Comparison of ENCODE assay signal across 8 cellular contexts in the genomic region with DNA sequence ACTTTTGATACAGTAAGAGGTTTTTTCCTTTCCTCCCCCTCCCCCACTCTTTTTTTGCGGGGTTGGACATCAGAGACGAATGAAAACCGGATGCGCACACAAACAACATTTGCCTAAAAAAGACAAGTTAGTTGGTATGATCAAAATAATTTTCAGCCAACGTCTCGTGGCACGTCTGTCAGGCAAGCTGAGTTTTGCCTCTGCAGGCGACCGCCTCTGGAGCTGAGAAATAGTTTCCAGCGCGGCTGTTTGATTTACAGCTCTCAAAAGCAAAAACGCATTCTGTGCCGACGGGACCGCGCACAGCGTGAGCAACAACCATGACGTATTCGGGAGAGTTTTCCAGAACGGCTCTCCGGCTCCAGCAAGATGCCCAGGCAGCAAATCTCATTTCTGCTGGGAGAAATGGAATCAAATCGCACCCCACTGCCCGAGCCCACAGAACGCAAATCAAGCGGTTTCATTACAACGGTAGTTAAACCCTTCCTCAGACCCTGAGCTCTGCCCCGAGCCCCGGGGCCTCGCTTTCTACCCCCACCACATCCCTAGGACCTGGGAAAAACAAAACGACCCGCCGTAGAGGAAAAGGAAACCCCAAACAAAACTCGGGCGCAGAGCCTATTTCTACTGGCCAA. TPM values are rescaled to one million over a fixed set of nuclear protein-coding genes. Genes with fewer than 3 reads are reported as not detected.
DNase-seq lines count a peak whose midpoint lies in the region; ATAC-seq, FAIRE-seq and TF ChIP-seq lines count a peak whose summit lies in the region.

No MANE protein-coding gene starts in this region.

- H4K20me1 ChIP-seq in GM12878 (ENCODE audit: control insufficient read depth, insufficient read depth): no peaks in the 10 kb centered on the region
- H4K20me1 ChIP-seq in smooth muscle cell (ENCODE audit: low read depth): no peaks in the 10 kb centered on the region

- CTCF ChIA-PET in BJ (lab: Yijun Ruan, JAX): interaction anchor here (1.6 kb wide), 1 partner anchor 10 kb away, joined by 3 read pairs; no protein-coding TSS in a partner anchor
- CTCF ChIA-PET in GM12878 (lab: Yijun Ruan, JAX): interaction anchor here (0.8 to 2.9 kb wide), 4 partner anchors 14 to 377 kb away, joined by 4 to 17 read pairs (median 7); a partner anchor contains a TSS

- TF ChIP-seq CTCF in BJ (IDR thresholded peaks at IDR 0.05; ENCODE audit: insufficient read depth, low read depth, low read length) (no peak), GM12878 (IDR thresholded peaks at IDR 0.05 in 2 of 3, conservative IDR thresholded peaks at IDR 0.05 in 1 of 3; ENCODE audit: control insufficient read depth in 2 of 3, extremely low read depth in 1 of 3, insufficient read depth in 1 of 3, low read depth in 3 of 3, low read length in 3 of 3) (no peak), smooth muscle cell (IDR thresholded peaks at IDR 0.05; ENCODE audit: borderline replicate concordance, insufficient read depth, poor library complexity, severe bottlenecking) (no peak)

- SMC1A ChIA-PET in GM12878 (lab: Charles Lee; ENCODE audit: uncharacterized antibody, unreplicated experiment): interaction anchor here (2.1 kb wide), 1 partner anchor 13 kb away, joined by 9 read pairs; no protein-coding TSS in a partner anchor

- H3K79me2 ChIP-seq in GM12878 (ENCODE audit: control insufficient read depth, insufficient read depth, low read length): no peaks in the 10 kb centered on the region; the same call in none of the 2 replicates
- no peaks in the 10 kb centered on the region for H3K79me2 ChIP-seq in smooth muscle cell (ENCODE audit: low read depth)

- TSS peak; percentile 94 for BruUV-seq in GM12878 (replicated peaks; lab: Mats Ljungman, UMichigan)

- H3K9me3 ChIP-seq in GM12878 (replicated peaks; ENCODE audit: control insufficient read depth, insufficient read depth, low read length): no peaks in the 10 kb centered on the region
- no peaks in the 10 kb centered on the region for H3K9me3 ChIP-seq in iPS-20b (ENCODE audit: insufficient read depth, low read depth, low read length)
- no peaks in the 10 kb centered on the region for H3K9me3 ChIP-seq in smooth muscle cell (replicated peaks; ENCODE audit: low read depth)

- RAD21 ChIA-PET in GM12878 (lab: Charles Lee; ENCODE audit: unreplicated experiment): interaction anchor here (0.6 to 1.0 kb wide), 2 partner anchors 17 to 270 kb away, joined by 3 to 4 read pairs; no protein-coding TSS in a partner anchor

- TF ChIP-seq RAD21 in GM12878 (IDR thresholded peaks at IDR 0.05; ENCODE audit: insufficient read depth, low read depth, low read length): no peak

- H3K4me1 ChIP-seq in GM12878 (ENCODE audit: control insufficient read depth, insufficient read depth, low read length): peaks cover 7% of the 10 kb centered on the region
- peaks cover 12% of the 10 kb centered on the region; the same call in 1 of the 2 replicates for H3K4me1 ChIP-seq in iPS-20b (ENCODE audit: insufficient read depth, low read length)
- H3K4me1 ChIP-seq in smooth muscle cell (ENCODE audit: low read depth): peaks cover 12% of the 10 kb centered on the region

- peaks cover 15% of the 10 kb centered on the region for H3F3A ChIP-seq in smooth muscle cell (ENCODE audit: low read depth)

- no peak; the same call in 1 of the 2 replicates for TF ChIP-seq POLR2A in GM12878 (IDR thresholded peaks at IDR 0.05; ENCODE audit: low read depth, low read length)

- FAIRE-seq in GM12878 (lab: Jason Lieb, UNC): peak; percentile 23

- H2AFZ ChIP-seq in GM12878 (ENCODE audit: control insufficient read depth, low read depth, low read length): peak overlapping the region; percentile 86
- peak overlapping the region; percentile 81 for H2AFZ ChIP-seq in smooth muscle cell (ENCODE audit: low read depth)

- intact Hi-C loops in GM12878 (cut with micrococcal nuclease; ENCODE audit: unreplicated experiment): loop anchor here (1.0 to 5.0 kb wide), 4 partner anchors 14 to 428 kb away; a partner anchor contains a TSS

- H3K9ac ChIP-seq in GM12878 (ENCODE audit: control insufficient read depth, insufficient read depth, low read length) (peak overlapping the region; percentile 100), iPS-20b (ENCODE audit: low read depth, low read length) (peak overlapping the region; percentile 86), smooth muscle cell (ENCODE audit: low read depth) (peak overlapping the region; percentile 100)

- no peak for TF ChIP-seq EP300 in GM12878 (IDR thresholded peaks at IDR 0.05; ENCODE audit: borderline replicate concordance in 1 of 2, control insufficient read depth in 1 of 2, low read depth in 2 of 2, low read length in 2 of 2)

- in situ Hi-C loops in GM12878 (cut with MboI): loop anchor here (25.0 kb wide), 1 partner anchor 1130 kb away; a partner anchor contains a TSS

- no peak for DNase-seq in BJ (ENCODE audit: low read depth)
- peak; percentile 82 for DNase-seq in KG1 (lab: John Stamatoyannopoulos, UW)
- peak; percentile 82 for DNase-seq in SW480 (ENCODE audit: low spot score)
- DNase-seq in GM12878 (ENCODE audit: low read depth, low spot score): no peak
- DNase-seq in smooth muscle cell (lab: John Stamatoyannopoulos, UW; ENCODE audit: unreplicated experiment): no peak
- DNase-seq in cortex of kidney (lab: John Stamatoyannopoulos, UW): no peak

- H3K4me2 ChIP-seq in GM12878 (ENCODE audit: control insufficient read depth, insufficient read depth) (peak overlapping the region; percentile 99), smooth muscle cell (peak overlapping the region; percentile 90)

- H3K36me3 ChIP-seq in BJ (ENCODE audit: control insufficient read depth, insufficient read depth, low read length) (no peaks in the 10 kb centered on the region), GM12878 (ENCODE audit: control insufficient read depth in 2 of 2, insufficient read depth in 2 of 2, low read length in 1 of 2) (no peaks in the 10 kb centered on the region), iPS-20b (ENCODE audit: insufficient read depth, low read depth, low read length) (no peaks in the 10 kb centered on the region), smooth muscle cell (ENCODE audit: low read depth) (no peaks in the 10 kb centered on the region)

- H3K4me3 ChIP-seq in BJ (ENCODE audit: low read depth, low read length) (peak overlapping the region; percentile 51), GM12878 (peak overlapping the region; percentile 82), iPS-20b (ENCODE audit: low read length) (peak overlapping the region; percentile 77), smooth muscle cell (peak overlapping the region; percentile 68)

- POLR2A ChIA-PET in BJ (lab: Charles Lee) (interaction anchor here (0.7 kb wide), 1 partner anchor 27 kb away, joined by 3 read pairs; no protein-coding TSS in a partner anchor), GM12878 (lab: Charles Lee) (interaction anchor here (0.6 to 5.8 kb wide), 2 partner anchors 13 to 81 kb away, joined by 3 to 43 read pairs; a partner anchor contains a TSS)

- peak overlapping the region; percentile 98 for H3K27ac ChIP-seq in GM12878 (ENCODE audit: control insufficient read depth, insufficient read depth)
- peak overlapping the region; percentile 44 for H3K27ac ChIP-seq in iPS-20b (ENCODE audit: low read length)
- peak overlapping the region; percentile 100 for H3K27ac ChIP-seq in smooth muscle cell (ENCODE audit: low read depth)

- 3% methylated on average over 33 of the region's 34 CpGs for WGBS in GM12878 (ENCODE audit: insufficient coverage, insufficient replicate concordance, low lambda C conversion rate, missing lambda C conversion rate)
- WGBS in smooth muscle cell (ENCODE audit: low lambda C conversion rate): 1% methylated on average over 34 of the region's 34 CpGs

- ATAC-seq in GM19455 (IDR thresholded peaks at IDR 0.05; ENCODE audit: unreplicated experiment) (peak; percentile 7), GM12878 (peak; percentile 25)

- no peaks in the 10 kb centered on the region for H3K27me3 ChIP-seq in BJ (ENCODE audit: control insufficient read depth, insufficient read depth, low read length)
- H3K27me3 ChIP-seq in GM12878 (replicated peaks in 1 of 2; ENCODE audit: control insufficient read depth in 2 of 2, insufficient read depth in 2 of 2, low read length in 1 of 2): no peaks in the 10 kb centered on the region
- peaks cover 18% of the 10 kb centered on the region for H3K27me3 ChIP-seq in iPS-20b (ENCODE audit: insufficient read depth, low read length)
- no peaks in the 10 kb centered on the region for H3K27me3 ChIP-seq in smooth muscle cell (ENCODE audit: low read depth)

RNA-seq across cellular contexts. Expression of a gene that starts 14.2 kb away (rescaled TPM):
- 251 and 376 TPM in 2 replicates for polyA plus RNA-seq in BJ (2011; rRNA removed)
- 194 and 240 TPM in 2 replicates for polyA minus RNA-seq in BJ (2011; rRNA and poly(A)+ RNA removed)
- 75.0 and 87.9 TPM in 2 replicates for total RNA-seq in GM12878 (2013; cell fraction: nucleolus; rRNA removed)
- total RNA-seq in GM12878 (2014; rRNA removed): 385 and 467 TPM in 2 replicates
- total RNA-seq in GM12878 (2014; rRNA removed; fragmentation: Illumina TruSeq; extraction: Trizol): 192 and 197 TPM in 2 replicates
- 246 and 249 TPM in 2 replicates for total RNA-seq in GM12878 (2021)
- polyA plus RNA-seq in GM12878 (2011; ENCODE audit: low read depth): 106 TPM
- 219 and 309 TPM in 2 replicates for polyA plus RNA-seq in GM12878 (2011; rRNA removed)
- polyA plus RNA-seq in GM12878 (2011; cell fraction: cytosol; rRNA removed): 145 and 195 TPM in 2 replicates
- 159 and 182 TPM in 2 replicates for polyA plus RNA-seq in GM12878 (2011; cell fraction: nucleus; rRNA removed)
- 147 and 161 TPM in 2 replicates for polyA plus RNA-seq in GM12878 (2012)
- 420 and 491 TPM in 2 replicates for polyA plus RNA-seq in GM12878 (2014; fragmentation: Illumina TruSeq; extraction: Trizol)
- polyA plus RNA-seq in GM12878 (2014; fragmentation: Nextera tagmentation; extraction: Ambion mirVana): 100 to 1,000 TPM; 110 to 175 TPM
- 273 and 290 TPM in 2 replicates for polyA plus RNA-seq in GM12878 (2014; rRNA removed)
- polyA plus RNA-seq in GM12878 (2016; fragmentation: Nextera tagmentation; extraction: Ambion mirVana): 100 to 1,000 TPM; 679 to 729 TPM
- polyA minus RNA-seq in GM12878 (2011; rRNA and poly(A)+ RNA removed): 122 and 209 TPM in 2 replicates
- polyA minus RNA-seq in GM12878 (2011; cell fraction: cytosol; rRNA and poly(A)+ RNA removed): 88.7 and 91.4 TPM in 2 replicates
- polyA minus RNA-seq in GM12878 (2011; cell fraction: nucleus; rRNA and poly(A)+ RNA removed): 101 and 180 TPM in 2 replicates
- 289 and 302 TPM in 2 replicates for total RNA-seq in smooth muscle cell
- polyA plus RNA-seq in smooth muscle cell: 545 and 597 TPM in 2 replicates

RNA-seq across cellular contexts. Expression of a gene that starts 50.9 kb away (rescaled TPM):
- polyA plus RNA-seq in BJ (2011; rRNA removed) (8.8 and 9.2 TPM in 2 replicates), GM12878 (2011; rRNA removed) (10.6 and 10.9 TPM in 2 replicates), GM12878 (2014; fragmentation: Illumina TruSeq; extraction: Trizol) (10.6 and 11.9 TPM in 2 replicates), GM12878 (2014; fragmentation: Nextera tagmentation; extraction: Ambion mirVana) (1 to 10 TPM; 8.3 to 8.4 TPM), GM12878 (2014; rRNA removed) (13.5 and 13.9 TPM in 2 replicates), GM12878 (2016; fragmentation: Nextera tagmentation; extraction: Ambion mirVana) (10 to 100 TPM; 14.7 to 15.2 TPM), smooth muscle cell (9.9 and 17.5 TPM in 2 replicates)
- 9.2 and 12.6 TPM in 2 replicates for polyA minus RNA-seq in BJ (2011; rRNA and poly(A)+ RNA removed)
- total RNA-seq in GM12878 (2013; cell fraction: nucleolus; rRNA removed): 36.9 and 41.7 TPM in 2 replicates
- total RNA-seq in GM12878 (2014; rRNA removed) (14.3 and 14.8 TPM in 2 replicates), GM12878 (2014; rRNA removed; fragmentation: Illumina TruSeq; extraction: Trizol) (13.6 and 13.9 TPM in 2 replicates), GM12878 (2021) (21.0 and 21.3 TPM in 2 replicates), smooth muscle cell (7.5 and 8.0 TPM in 2 replicates)
- polyA plus RNA-seq in GM12878 (2011; ENCODE audit: low read depth): 7.6 TPM
- 6.8 and 9.2 TPM in 2 replicates for polyA plus RNA-seq in GM12878 (2011; cell fraction: cytosol; rRNA removed)
- 15.6 and 18.8 TPM in 2 replicates for polyA plus RNA-seq in GM12878 (2011; cell fraction: nucleus; rRNA removed)
- 5.6 and 8.7 TPM in 2 replicates for polyA plus RNA-seq in GM12878 (2012)
- polyA minus RNA-seq in GM12878 (2011; rRNA and poly(A)+ RNA removed): 14.6 and 17.6 TPM in 2 replicates
- 4.9 and 5.8 TPM in 2 replicates for polyA minus RNA-seq in GM12878 (2011; cell fraction: cytosol; rRNA and poly(A)+ RNA removed)
- 10.9 and 21.0 TPM in 2 replicates for polyA minus RNA-seq in GM12878 (2011; cell fraction: nucleus; rRNA and poly(A)+ RNA removed)

Comparison
In these comparisons a context has a peak if more than half of its experiments do, and no peak if none do; other contexts are left out.
1. DNase-seq: peak in KG1 (single experiment) and SW480 (single experiment); none in BJ (single experiment), GM12878 (single experiment), smooth muscle cell (single experiment) and cortex of kidney (single experiment).
2. H3K27ac ChIP-seq: peak in every context shown above with its lines; median percentile 100 in smooth muscle cell; 98 in GM12878; 44 in iPS-20b.
3. Peak in every context shown above with its lines, with median percentiles within 50 percentile points of each other: H3K4me3 ChIP-seq and H3K9ac ChIP-seq.